Comparison of ENCODE assay signal across 1 cellular context in the genomic region with DNA sequence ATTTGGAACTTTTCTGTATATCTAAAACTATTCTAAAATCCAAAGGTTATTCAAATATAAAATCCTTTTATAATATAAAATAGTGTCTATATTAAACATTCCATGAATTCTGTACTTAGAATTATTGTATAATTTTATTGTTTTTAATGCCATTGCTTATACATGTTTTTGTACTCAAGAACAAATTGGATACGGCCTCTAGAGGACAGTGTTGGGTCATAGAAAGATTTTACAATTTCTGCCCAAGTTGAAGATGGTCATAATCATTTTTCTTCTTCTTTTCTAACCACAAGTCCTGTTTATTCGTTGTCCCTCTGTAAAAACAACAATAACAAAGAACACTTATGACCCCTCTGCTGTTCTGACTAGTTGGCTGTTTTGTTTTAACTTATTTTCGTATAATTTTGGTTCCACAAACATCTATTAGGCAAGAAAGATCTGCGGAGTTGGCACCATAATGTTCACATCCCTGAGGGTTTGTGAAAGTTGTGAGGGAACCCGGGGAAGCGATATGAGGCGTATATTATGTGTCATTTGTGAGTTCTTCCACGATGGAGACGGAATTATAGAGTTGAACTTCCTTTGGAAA.
A peak's percentile ranks its signal among the peaks of the same experiment; 100 is the strongest.
TF ChIP-seq lines count a peak whose summit lies in the region.

No MANE protein-coding gene starts in this region.

TF ChIP-seq in HepG2, 621 proteins besides CTCF, POLR2A, EP300 and RAD21 (continued from another document):
- TF ChIP-seq, protein P1, sequence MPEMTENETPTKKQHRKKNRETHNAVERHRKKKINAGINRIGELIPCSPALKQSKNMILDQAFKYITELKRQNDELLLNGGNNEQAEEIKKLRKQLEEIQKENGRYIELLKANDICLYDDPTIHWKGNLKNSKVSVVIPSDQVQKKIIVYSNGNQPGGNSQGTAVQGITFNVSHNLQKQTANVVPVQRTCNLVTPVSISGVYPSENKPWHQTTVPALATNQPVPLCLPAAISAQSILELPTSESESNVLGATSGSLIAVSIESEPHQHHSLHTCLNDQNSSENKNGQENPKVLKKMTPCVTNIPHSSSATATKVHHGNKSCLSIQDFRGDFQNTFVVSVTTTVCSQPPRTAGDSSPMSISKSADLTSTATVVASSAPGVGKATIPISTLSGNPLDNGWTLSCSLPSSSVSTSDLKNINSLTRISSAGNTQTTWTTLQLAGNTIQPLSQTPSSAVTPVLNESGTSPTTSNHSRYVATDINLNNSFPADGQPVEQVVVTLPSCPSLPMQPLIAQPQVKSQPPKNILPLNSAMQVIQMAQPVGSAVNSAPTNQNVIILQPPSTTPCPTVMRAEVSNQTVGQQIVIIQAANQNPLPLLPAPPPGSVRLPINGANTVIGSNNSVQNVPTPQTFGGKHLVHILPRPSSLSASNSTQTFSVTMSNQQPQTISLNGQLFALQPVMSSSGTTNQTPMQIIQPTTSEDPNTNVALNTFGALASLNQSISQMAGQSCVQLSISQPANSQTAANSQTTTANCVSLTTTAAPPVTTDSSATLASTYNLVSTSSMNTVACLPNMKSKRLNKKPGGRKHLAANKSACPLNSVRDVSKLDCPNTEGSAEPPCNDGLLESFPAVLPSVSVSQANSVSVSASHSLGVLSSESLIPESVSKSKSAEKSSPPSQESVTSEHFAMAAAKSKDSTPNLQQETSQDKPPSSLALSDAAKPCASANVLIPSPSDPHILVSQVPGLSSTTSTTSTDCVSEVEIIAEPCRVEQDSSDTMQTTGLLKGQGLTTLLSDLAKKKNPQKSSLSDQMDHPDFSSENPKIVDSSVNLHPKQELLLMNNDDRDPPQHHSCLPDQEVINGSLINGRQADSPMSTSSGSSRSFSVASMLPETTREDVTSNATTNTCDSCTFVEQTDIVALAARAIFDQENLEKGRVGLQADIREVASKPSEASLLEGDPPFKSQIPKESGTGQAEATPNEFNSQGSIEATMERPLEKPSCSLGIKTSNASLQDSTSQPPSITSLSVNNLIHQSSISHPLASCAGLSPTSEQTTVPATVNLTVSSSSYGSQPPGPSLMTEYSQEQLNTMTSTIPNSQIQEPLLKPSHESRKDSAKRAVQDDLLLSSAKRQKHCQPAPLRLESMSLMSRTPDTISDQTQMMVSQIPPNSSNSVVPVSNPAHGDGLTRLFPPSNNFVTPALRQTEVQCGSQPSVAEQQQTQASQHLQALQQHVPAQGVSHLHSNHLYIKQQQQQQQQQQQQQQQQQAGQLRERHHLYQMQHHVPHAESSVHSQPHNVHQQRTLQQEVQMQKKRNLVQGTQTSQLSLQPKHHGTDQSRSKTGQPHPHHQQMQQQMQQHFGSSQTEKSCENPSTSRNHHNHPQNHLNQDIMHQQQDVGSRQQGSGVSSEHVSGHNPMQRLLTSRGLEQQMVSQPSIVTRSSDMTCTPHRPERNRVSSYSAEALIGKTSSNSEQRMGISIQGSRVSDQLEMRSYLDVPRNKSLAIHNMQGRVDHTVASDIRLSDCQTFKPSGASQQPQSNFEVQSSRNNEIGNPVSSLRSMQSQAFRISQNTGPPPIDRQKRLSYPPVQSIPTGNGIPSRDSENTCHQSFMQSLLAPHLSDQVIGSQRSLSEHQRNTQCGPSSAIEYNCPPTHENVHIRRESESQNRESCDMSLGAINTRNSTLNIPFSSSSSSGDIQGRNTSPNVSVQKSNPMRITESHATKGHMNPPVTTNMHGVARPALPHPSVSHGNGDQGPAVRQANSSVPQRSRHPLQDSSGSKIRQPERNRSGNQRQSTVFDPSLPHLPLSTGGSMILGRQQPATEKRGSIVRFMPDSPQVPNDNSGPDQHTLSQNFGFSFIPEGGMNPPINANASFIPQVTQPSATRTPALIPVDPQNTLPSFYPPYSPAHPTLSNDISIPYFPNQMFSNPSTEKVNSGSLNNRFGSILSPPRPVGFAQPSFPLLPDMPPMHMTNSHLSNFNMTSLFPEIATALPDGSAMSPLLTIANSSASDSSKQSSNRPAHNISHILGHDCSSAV (CRISPR knock-in tag; IDR thresholded peaks at IDR 0.05; ENCODE audit: borderline replicate concordance): no peak
- TF ChIP-seq U2AF2 (IDR thresholded peaks at IDR 0.05; ENCODE audit: low read depth, low read length) (no peak), POGZ (CRISPR knock-in tag; IDR thresholded peaks at IDR 0.05) (no peak), RARG (CRISPR knock-in tag; IDR thresholded peaks at IDR 0.05; ENCODE audit: low read depth) (no peak), ZNF605 (CRISPR knock-in tag; IDR thresholded peaks at IDR 0.05) (no peak), TBX2 (CRISPR knock-in tag; IDR thresholded peaks at IDR 0.05; ENCODE audit: borderline replicate concordance) (no peak), ZNF343 (CRISPR knock-in tag; IDR thresholded peaks at IDR 0.05) (no peak), U2AF1 (optimal IDR thresholded peaks at IDR 0.05; ENCODE audit: low read depth, low read length) (no peak), SMC3 (IDR thresholded peaks at IDR 0.05; ENCODE audit: low read length) (peak; percentile 80), JUN (CRISPR knock-in tag; IDR thresholded peaks at IDR 0.05) (no peak), CEBPB (IDR thresholded peaks at IDR 0.05; ENCODE audit: borderline replicate concordance, low read depth, low read length) (no peak), BHLHE40 (IDR thresholded peaks at IDR 0.05; ENCODE audit: low read length) (no peak), ZNF333 (CRISPR knock-in tag; IDR thresholded peaks at IDR 0.05; ENCODE audit: borderline replicate concordance) (no peak), STAG1 (CRISPR knock-in tag; IDR thresholded peaks at IDR 0.05) (peak; percentile 74), NCOA5 (CRISPR knock-in tag; IDR thresholded peaks at IDR 0.05) (no peak), DMAP1 (CRISPR knock-in tag; IDR thresholded peaks at IDR 0.05) (no peak), WIZ (CRISPR knock-in tag; IDR thresholded peaks at IDR 0.05) (no peak), RBFOX2 (IDR thresholded peaks at IDR 0.05; ENCODE audit: low read depth, low read length) (no peak), PAF1 (CRISPR knock-in tag; IDR thresholded peaks at IDR 0.05) (no peak), RFXANK (CRISPR knock-in tag; IDR thresholded peaks at IDR 0.05) (no peak), ZFP41 (CRISPR knock-in tag; IDR thresholded peaks at IDR 0.05; ENCODE audit: borderline replicate concordance) (no peak), NR3C1 (CRISPR knock-in tag; IDR thresholded peaks at IDR 0.05) (no peak), SMAD3 (CRISPR knock-in tag; IDR thresholded peaks at IDR 0.05) (no peak)
- TF ChIP-seq, protein P2, sequence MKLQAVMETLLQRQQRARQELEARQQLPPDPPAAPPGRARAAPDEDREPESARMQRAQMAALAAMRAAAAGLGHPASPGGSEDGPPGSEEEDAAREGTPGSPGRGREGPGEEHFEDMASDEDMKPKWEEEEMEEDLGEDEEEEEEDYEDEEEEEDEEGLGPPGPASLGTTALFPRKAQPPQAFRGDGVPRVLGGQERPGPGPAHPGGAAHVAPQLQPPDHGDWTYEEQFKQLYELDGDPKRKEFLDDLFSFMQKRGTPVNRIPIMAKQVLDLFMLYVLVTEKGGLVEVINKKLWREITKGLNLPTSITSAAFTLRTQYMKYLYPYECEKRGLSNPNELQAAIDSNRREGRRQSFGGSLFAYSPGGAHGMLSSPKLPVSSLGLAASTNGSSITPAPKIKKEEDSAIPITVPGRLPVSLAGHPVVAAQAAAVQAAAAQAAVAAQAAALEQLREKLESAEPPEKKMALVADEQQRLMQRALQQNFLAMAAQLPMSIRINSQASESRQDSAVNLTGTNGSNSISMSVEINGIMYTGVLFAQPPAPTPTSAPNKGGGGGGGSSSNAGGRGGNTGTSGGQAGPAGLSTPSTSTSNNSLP (IDR thresholded peaks at IDR 0.05; ENCODE audit: low read depth, low read length): peak; percentile 35; the same call in 1 of the 2 replicates
- TF ChIP-seq, protein P3, sequence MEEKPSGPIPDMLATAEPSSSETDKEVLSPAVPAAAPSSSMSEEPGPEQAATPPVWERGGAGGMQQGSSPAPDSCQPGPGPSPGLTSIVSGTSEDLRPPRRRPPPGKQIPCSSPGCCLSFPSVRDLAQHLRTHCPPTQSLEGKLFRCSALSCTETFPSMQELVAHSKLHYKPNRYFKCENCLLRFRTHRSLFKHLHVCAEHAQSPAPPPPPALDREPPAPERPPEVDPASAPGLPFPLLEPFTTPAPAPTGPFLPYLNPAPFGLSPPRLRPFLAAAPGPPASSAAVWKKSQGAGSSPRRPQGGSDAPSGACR (CRISPR knock-in tag; IDR thresholded peaks at IDR 0.05): no peak
- TF ChIP-seq, protein P4, sequence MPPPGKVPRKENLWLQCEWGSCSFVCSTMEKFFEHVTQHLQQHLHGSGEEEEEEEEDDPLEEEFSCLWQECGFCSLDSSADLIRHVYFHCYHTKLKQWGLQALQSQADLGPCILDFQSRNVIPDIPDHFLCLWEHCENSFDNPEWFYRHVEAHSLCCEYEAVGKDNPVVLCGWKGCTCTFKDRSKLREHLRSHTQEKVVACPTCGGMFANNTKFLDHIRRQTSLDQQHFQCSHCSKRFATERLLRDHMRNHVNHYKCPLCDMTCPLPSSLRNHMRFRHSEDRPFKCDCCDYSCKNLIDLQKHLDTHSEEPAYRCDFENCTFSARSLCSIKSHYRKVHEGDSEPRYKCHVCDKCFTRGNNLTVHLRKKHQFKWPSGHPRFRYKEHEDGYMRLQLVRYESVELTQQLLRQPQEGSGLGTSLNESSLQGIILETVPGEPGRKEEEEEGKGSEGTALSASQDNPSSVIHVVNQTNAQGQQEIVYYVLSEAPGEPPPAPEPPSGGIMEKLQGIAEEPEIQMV (CRISPR knock-in tag; IDR thresholded peaks at IDR 0.05; ENCODE audit: low read depth): no peak
- TF ChIP-seq, protein P5, sequence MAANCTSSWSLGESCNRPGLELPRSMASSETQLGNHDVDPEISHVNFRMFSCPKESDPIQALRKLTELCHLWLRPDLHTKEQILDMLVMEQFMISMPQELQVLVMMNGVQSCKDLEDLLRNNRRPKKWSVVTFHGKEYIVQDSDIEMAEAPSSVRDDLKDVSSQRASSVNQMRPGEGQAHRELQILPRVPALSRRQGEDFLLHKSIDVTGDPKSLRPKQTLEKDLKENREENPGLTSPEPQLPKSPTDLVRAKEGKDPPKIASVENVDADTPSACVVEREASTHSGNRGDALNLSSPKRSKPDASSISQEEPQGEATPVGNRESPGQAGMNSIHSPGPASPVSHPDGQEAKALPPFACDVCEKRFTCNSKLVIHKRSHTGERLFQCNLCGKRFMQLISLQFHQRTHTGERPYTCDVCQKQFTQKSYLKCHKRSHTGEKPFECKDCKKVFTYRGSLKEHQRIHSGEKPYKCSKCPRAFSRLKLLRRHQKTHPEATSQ (CRISPR knock-in tag; IDR thresholded peaks at IDR 0.05; ENCODE audit: borderline replicate concordance): no peak
- TF ChIP-seq, protein P6, sequence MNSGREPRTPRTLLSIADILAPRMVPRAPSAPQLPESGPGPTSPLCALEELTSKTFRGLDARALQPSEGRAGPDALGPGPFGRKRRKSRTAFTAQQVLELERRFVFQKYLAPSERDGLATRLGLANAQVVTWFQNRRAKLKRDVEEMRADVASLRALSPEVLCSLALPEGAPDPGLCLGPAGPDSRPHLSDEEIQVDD (CRISPR knock-in tag; IDR thresholded peaks at IDR 0.05; ENCODE audit: borderline replicate concordance): no peak
- TF ChIP-seq, protein P7, sequence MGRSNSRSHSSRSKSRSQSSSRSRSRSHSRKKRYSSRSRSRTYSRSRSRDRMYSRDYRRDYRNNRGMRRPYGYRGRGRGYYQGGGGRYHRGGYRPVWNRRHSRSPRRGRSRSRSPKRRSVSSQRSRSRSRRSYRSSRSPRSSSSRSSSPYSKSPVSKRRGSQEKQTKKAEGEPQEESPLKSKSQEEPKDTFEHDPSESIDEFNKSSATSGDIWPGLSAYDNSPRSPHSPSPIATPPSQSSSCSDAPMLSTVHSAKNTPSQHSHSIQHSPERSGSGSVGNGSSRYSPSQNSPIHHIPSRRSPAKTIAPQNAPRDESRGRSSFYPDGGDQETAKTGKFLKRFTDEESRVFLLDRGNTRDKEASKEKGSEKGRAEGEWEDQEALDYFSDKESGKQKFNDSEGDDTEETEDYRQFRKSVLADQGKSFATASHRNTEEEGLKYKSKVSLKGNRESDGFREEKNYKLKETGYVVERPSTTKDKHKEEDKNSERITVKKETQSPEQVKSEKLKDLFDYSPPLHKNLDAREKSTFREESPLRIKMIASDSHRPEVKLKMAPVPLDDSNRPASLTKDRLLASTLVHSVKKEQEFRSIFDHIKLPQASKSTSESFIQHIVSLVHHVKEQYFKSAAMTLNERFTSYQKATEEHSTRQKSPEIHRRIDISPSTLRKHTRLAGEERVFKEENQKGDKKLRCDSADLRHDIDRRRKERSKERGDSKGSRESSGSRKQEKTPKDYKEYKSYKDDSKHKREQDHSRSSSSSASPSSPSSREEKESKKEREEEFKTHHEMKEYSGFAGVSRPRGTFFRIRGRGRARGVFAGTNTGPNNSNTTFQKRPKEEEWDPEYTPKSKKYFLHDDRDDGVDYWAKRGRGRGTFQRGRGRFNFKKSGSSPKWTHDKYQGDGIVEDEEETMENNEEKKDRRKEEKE (IDR thresholded peaks at IDR 0.05): no peak
- TF ChIP-seq, protein P8, sequence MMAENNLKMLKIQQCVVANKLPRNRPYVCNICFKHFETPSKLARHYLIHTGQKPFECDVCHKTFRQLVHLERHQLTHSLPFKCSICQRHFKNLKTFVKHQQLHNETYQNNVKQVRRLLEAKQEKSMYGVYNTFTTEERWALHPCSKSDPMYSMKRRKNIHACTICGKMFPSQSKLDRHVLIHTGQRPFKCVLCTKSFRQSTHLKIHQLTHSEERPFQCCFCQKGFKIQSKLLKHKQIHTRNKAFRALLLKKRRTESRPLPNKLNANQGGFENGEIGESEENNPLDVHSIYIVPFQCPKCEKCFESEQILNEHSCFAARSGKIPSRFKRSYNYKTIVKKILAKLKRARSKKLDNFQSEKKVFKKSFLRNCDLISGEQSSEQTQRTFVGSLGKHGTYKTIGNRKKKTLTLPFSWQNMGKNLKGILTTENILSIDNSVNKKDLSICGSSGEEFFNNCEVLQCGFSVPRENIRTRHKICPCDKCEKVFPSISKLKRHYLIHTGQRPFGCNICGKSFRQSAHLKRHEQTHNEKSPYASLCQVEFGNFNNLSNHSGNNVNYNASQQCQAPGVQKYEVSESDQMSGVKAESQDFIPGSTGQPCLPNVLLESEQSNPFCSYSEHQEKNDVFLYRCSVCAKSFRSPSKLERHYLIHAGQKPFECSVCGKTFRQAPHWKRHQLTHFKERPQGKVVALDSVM (CRISPR knock-in tag; IDR thresholded peaks at IDR 0.05): no peak
- TF ChIP-seq, protein P9, sequence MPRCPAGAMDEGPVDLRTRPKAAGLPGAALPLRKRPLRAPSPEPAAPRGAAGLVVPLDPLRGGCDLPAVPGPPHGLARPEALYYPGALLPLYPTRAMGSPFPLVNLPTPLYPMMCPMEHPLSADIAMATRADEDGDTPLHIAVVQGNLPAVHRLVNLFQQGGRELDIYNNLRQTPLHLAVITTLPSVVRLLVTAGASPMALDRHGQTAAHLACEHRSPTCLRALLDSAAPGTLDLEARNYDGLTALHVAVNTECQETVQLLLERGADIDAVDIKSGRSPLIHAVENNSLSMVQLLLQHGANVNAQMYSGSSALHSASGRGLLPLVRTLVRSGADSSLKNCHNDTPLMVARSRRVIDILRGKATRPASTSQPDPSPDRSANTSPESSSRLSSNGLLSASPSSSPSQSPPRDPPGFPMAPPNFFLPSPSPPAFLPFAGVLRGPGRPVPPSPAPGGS (CRISPR knock-in tag; IDR thresholded peaks at IDR 0.05): no peak
- TF ChIP-seq, protein P10, sequence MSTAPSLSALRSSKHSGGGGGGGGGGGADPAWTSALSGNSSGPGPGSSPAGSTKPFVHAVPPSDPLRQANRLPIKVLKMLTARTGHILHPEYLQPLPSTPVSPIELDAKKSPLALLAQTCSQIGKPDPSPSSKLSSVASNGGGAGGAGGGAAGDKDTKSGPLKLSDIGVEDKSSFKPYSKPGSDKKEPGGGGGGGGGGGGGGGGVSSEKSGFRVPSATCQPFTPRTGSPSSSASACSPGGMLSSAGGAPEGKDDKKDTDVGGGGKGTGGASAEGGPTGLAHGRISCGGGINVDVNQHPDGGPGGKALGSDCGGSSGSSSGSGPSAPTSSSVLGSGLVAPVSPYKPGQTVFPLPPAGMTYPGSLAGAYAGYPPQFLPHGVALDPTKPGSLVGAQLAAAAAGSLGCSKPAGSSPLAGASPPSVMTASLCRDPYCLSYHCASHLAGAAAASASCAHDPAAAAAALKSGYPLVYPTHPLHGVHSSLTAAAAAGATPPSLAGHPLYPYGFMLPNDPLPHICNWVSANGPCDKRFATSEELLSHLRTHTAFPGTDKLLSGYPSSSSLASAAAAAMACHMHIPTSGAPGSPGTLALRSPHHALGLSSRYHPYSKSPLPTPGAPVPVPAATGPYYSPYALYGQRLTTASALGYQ (CRISPR knock-in tag; IDR thresholded peaks at IDR 0.05): no peak
